8 cellular contexts compared by ENCODE assay signal in the genomic region with DNA sequence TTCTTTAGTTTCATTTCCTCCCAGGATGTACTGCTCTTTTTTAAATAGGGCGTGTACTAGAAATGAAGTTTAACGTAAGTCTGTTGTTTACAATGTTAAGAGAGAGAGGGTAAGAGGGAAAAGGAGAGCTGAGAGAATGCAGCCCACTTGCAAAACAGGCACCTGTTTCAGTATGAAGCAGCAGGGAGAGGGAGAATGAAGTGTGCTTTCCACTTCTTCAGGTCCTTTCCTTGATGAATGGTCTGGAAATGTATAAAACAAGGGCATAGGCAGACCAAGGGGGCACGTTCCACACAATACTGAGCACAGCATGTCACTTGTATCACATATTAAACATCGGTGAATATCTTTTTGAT. TPM values are rescaled to one million over a fixed set of nuclear protein-coding genes. Genes with fewer than 3 reads are reported as not detected.
DNase-seq lines count a peak whose midpoint lies in the region; ATAC-seq and TF ChIP-seq lines count a peak whose summit lies in the region.

No MANE protein-coding gene starts in this region.

- intact Hi-C loops in breast epithelium (cut with DNase I; ENCODE audit: low total_unique reads) = no loop called here
- intact Hi-C loops in mammary epithelial cell (cut with micrococcal nuclease) = no loop called here

- H3K4me1 Mint-ChIP-seq in activated T-cell treated with anti-CD3 and anti-CD28 coated beads, Interleukin-2, amount 50 U/mL, for 72 hours (ENCODE audit: low read depth) = peaks cover 51% of the 10 kb centered on the region

- CTCF ChIA-PET in mammary epithelial cell (lab: Charles Lee; ENCODE audit: low non-redundant PET) = no interaction called here

- no peak for TF ChIP-seq CTCF in breast epithelium (IDR thresholded peaks at IDR 0.05)
- no peak for TF ChIP-seq CTCF in mammary epithelial cell (conservative IDR thresholded peaks at IDR 0.05 in 1 of 2, IDR thresholded peaks at IDR 0.05 in 1 of 2; ENCODE audit: extremely low read depth in 1 of 2, insufficient read depth in 1 of 2, low read depth in 1 of 2, low read length in 2 of 2)

- in situ Hi-C loops in mammary epithelial cell (cut with MboI; ENCODE audit: low sequenced_read_pairs in 2 of 2) = no loop called here

- H3K9me3 Mint-ChIP-seq in activated T-cell treated with anti-CD3 and anti-CD28 coated beads, Interleukin-2, amount 50 U/mL, for 72 hours = no peaks in the 10 kb centered on the region

- no peak overlapping the region for H2AFZ ChIP-seq in mammary epithelial cell (ENCODE audit: low read depth, low read length)

- H3K4me2 ChIP-seq in mammary epithelial cell (ENCODE audit: insufficient read depth, low read depth, low read length) = no peak overlapping the region

- ATAC-seq in HG03280 (IDR thresholded peaks at IDR 0.05; ENCODE audit: unreplicated experiment) = peak; percentile 40
- ATAC-seq in activated T-cell treated with anti-CD3 and anti-CD28 coated beads, Interleukin-2, amount 50 U/mL, for 72 hours (replicated peaks in 1 of 2) = peak; percentile 41 to 43

- H3K36me3 Mint-ChIP-seq in activated T-cell treated with anti-CD3 and anti-CD28 coated beads, Interleukin-2, amount 50 U/mL, for 72 hours (ENCODE audit: insufficient read depth in 2 of 2) = peaks cover 24 to 26% of the 10 kb centered on the region in 2 donors

- no peaks in the 10 kb centered on the region for H4K20me1 ChIP-seq in mammary epithelial cell (ENCODE audit: insufficient read depth, low read length)

- peak overlapping the region; percentile 95 for H3K27ac Mint-ChIP-seq in activated T-cell treated with anti-CD3 and anti-CD28 coated beads, Interleukin-2, amount 50 U/mL, for 72 hours

- H3K4me1 ChIP-seq in breast epithelium (no peaks in the 10 kb centered on the region), mammary epithelial cell (ENCODE audit: insufficient read depth, low read length) (peaks cover 9% of the 10 kb centered on the region), rectal smooth muscle tissue (ENCODE audit: control insufficient read depth, insufficient read depth, low read length) (no peaks in the 10 kb centered on the region)

- H3K27me3 ChIP-seq in breast epithelium (peaks cover 6 to 54% of the 10 kb centered on the region in 2 donors), mammary epithelial cell (ENCODE audit: insufficient read depth, low read length) (peaks cover 53% of the 10 kb centered on the region), rectal smooth muscle tissue (ENCODE audit: control insufficient read depth, insufficient read depth, low read length) (peaks cover 5% of the 10 kb centered on the region)

- no peak for TF ChIP-seq POLR2A in breast epithelium (IDR thresholded peaks at IDR 0.05)

- peak overlapping the region; percentile 89 to 98 for H3K4me3 Mint-ChIP-seq in activated T-cell treated with anti-CD3 and anti-CD28 coated beads, Interleukin-2, amount 50 U/mL, for 72 hours

- H3K9ac ChIP-seq in mammary epithelial cell (ENCODE audit: insufficient read depth, low read length) (no peak overlapping the region), rectal smooth muscle tissue (ENCODE audit: low read length) (no peak overlapping the region)

- no peak for DNase-seq in breast epithelium (ENCODE audit: low spot score in 2 of 2)
- no peak for DNase-seq in mammary epithelial cell
- DNase-seq in activated T-cell treated with anti-CD3 and anti-CD28 coated beads, Interleukin-2, amount 50 U/mL, for 72 hours = peak; percentile 23 to 31
- DNase-seq in HCEC 1CT = no peak
- no peak for DNase-seq in NCI-H226
- DNase-seq in EL = no peak

- dilution Hi-C loops in mammary epithelial cell (cut with HindIII; ENCODE audit: low sequenced_read_pairs) = no loop called here

- H3K4me3 ChIP-seq in breast epithelium (peak overlapping the region in 2 of 3 donors; percentile 58 to 69), mammary epithelial cell (replicated peaks in 1 of 3; ENCODE audit: insufficient read depth in 1 of 3, low read depth in 2 of 3, low read length in 3 of 3) (no peak overlapping the region), rectal smooth muscle tissue (ENCODE audit: low read length) (peak overlapping the region; percentile 43)

- H3K27me3 Mint-ChIP-seq in activated T-cell treated with anti-CD3 and anti-CD28 coated beads, Interleukin-2, amount 50 U/mL, for 72 hours (ENCODE audit: low read depth) = no peaks in the 10 kb centered on the region

- 45% methylated on average over 4 of the region's 4 CpGs for WGBS in mammary epithelial cell (ENCODE audit: low coverage, missing lambda C conversion rate)

- BruUV-seq in mammary epithelial cell (replicated peaks; lab: Mats Ljungman, UMichigan) = no TSS peak

- no peak overlapping the region for H3K27ac ChIP-seq in breast epithelium
- H3K27ac ChIP-seq in mammary epithelial cell (ENCODE audit: insufficient read depth, low read depth, low read length) = no peak overlapping the region
- no peak overlapping the region for H3K27ac ChIP-seq in rectal smooth muscle tissue (ENCODE audit: low read depth, low read length)

- H3K79me2 ChIP-seq in mammary epithelial cell (ENCODE audit: insufficient read depth, low read length) = no peaks in the 10 kb centered on the region

- H3K9me3 ChIP-seq in breast epithelium (no peaks in the 10 kb centered on the region), mammary epithelial cell (replicated peaks; ENCODE audit: insufficient read depth, low read length) (peaks cover 4% of the 10 kb centered on the region)

- H3K36me3 ChIP-seq in breast epithelium = no peaks in the 10 kb centered on the region
- H3K36me3 ChIP-seq in mammary epithelial cell (ENCODE audit: insufficient read depth, low read length) = no peaks in the 10 kb centered on the region
- no peaks in the 10 kb centered on the region for H3K36me3 ChIP-seq in rectal smooth muscle tissue (ENCODE audit: control insufficient read depth, insufficient read depth, low read length)

RNA-seq across cellular contexts. Expression of a gene that starts 2.0 kb away (rescaled TPM):
- total RNA-seq in breast epithelium (1 to 10 TPM in 2 of 3 donors, under 1 TPM in 1; 0.96 to 3.9 (median 2.2) TPM), mammary epithelial cell (not detected)
- polyA plus RNA-seq in mammary epithelial cell = not detected
- not detected for polyA minus RNA-seq in mammary epithelial cell
- 10 to 100 TPM; 23.5 to 48.3 TPM for total RNA-seq in activated T-cell treated with anti-CD3 and anti-CD28 coated beads, Interleukin-2, amount 50 U/mL, for 72 hours

Comparison
In these comparisons a context has a peak if more than half of its experiments do, and no peak if none do; other contexts are left out.
1. H3K4me3 ChIP-seq: peak in breast epithelium (2 of 3) and rectal smooth muscle tissue (single experiment); none in mammary epithelial cell (0 of 3).
2. DNase-seq: peak in activated T-cell treated with anti-CD3 and anti-CD28 coated beads, Interleukin-2, amount 50 U/mL, for 72 hours (2 of 2); none in breast epithelium (0 of 2), mammary epithelial cell (single experiment), HCEC 1CT (single experiment), NCI-H226 (single experiment) and EL (single experiment).
3. RNA of a gene that starts 2.0 kb away (total RNA-seq): 23.5 to 48.3 TPM in activated T-cell treated with anti-CD3 and anti-CD28 coated beads, Interleukin-2, amount 50 U/mL, for 72 hours; 0.96 to 3.9 TPM in breast epithelium and not detected in mammary epithelial cell; every median in the first group is over 4 times any median in the second.